Comparison of ENCODE assay signal across 23 cellular contexts in the genomic region with DNA sequence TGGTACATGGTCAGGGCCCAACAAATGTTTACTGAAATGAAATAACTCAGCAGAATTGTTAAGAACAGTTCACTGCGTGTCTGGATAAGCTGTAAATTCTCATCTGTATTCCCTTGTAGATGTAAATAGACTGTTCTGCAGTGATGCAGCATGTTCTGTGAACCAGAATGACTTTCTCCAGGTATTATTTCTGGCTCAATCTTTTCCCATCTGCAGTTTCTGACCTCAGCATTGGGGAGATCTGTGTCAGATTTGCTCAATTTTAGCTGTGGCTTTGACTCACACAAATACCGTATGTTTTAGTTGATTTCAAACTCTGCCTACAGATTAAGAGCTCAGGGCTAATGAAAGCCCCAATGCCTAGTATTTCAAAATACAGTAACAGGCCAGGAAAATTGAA.
"Had no signal": no experiment of that assay in that cellular context is flagged by ENCODE, and none has a peak within 500 bp of the region (broad histone marks: within the 10 kb centered on the region; RNA-seq: fewer than 3 reads in every experiment).

No MANE protein-coding gene starts in this region.

- ATAC-seq: activated CD4-positive, alpha-beta T cell treated with anti-CD3 and anti-CD28 coated beads for 36 hours; activated T-cell treated with anti-CD3 and anti-CD28 coated beads, Interleukin-2, amount 50 U/mL, for 72 hours; body of pancreas; gastroesophageal sphincter; left cardiac atrium; natural killer cell treated with Interleukin-12 subunit alpha and Interleukin-12 subunit beta and Interleukin-15 and Interleukin-18, amount 100 ng/mL, for 72 hours; right cardiac atrium; stimulated activated effector memory CD8-positive, alpha-beta T cell treated with anti-CD3 and anti-CD28 coated beads, Interleukin-12 subunit alpha, Interleukin-12 subunit beta, amount 100 ng/mL, for 72 hours; stimulated activated naive CD8-positive, alpha-beta T cell treated with anti-CD3 and anti-CD28 coated beads, Interleukin-15, amount 100 ng/mL, for 72 hours; T-helper 17 cell had no signal

- H3K4me1 ChIP-seq: gastroesophageal sphincter, vagina had no signal

- H3K36me3 ChIP-seq: neutrophil, thoracic aorta had no signal

- H3K27ac ChIP-seq: gastroesophageal sphincter, neutrophil, pancreas, skin epidermis, thoracic aorta, vagina had no signal

- H3K4me3 ChIP-seq: body of pancreas, gastroesophageal sphincter, pancreas, skin epidermis, thoracic aorta, vagina had no signal

- H3K27me3 ChIP-seq: body of pancreas, gastroesophageal sphincter, neutrophil, pancreas, vagina had no signal

- DNase-seq: activated B cell treated with CpG ODN at 0.5 μM for 24 hours; activated CD4-positive, alpha-beta T cell treated with anti-CD3 and anti-CD28 coated beads for 36 hours; activated CD4-positive, alpha-beta T cell treated with anti-CD3 and anti-CD28 coated beads, Interleukin-2, amount 50 U/mL, for 4 hours; activated effector memory CD4-positive, alpha-beta T cell treated with anti-CD3 and anti-CD28 coated beads, Interleukin-2, amount 50 U/mL, for 16 hours; activated naive CD4-positive, alpha-beta T cell treated with anti-CD3 and anti-CD28 coated beads, Interleukin-2, amount 10 ng/mL, durations not matched to agents 7 days and 5 days; activated T-cell treated with anti-CD3 and anti-CD28 coated beads, Interleukin-2, amount 50 U/mL, for 72 hours; anterior cingulate cortex; body of pancreas; effector memory CD4-positive, alpha-beta T cell; hypothalamus; left cardiac atrium; pancreas; right cardiac atrium; stimulated activated CD4-positive, alpha-beta T cell treated with anti-CD3 and anti-CD28 coated beads, Interleukin-2, amount 100 ng/mL, for 24 hours; stimulated activated naive CD8-positive, alpha-beta T cell treated with anti-CD3 and anti-CD28 coated beads, Interleukin-15, amount 100 ng/mL, for 72 hours; T-helper 17 cell had no signal

- H3K9me3 ChIP-seq: body of pancreas, neutrophil, pancreas, thoracic aorta, vagina had no signal
